8 cellular contexts compared by ENCODE assay signal in genomic region chrX:123731258-123731986, GRCh38. TPM values are rescaled to one million over a fixed set of nuclear protein-coding genes. Genes with fewer than 3 reads are reported as not detected.
DNase-seq lines count a peak whose midpoint lies in the region; ATAC-seq and TF ChIP-seq lines count a peak whose summit lies in the region.

No MANE protein-coding gene starts in this region.

- ATAC-seq in HCT116 = no peak
- ATAC-seq in WTC11 = no peak

- H3K4me1 ChIP-seq in HCT116 (ENCODE audit: control insufficient read depth in 1 of 2, insufficient read depth in 2 of 2, low read length in 2 of 2) = peaks cover 0 to 14% of the 10 kb centered on the region in 2 experiments; a peak in 2 of 4 replicates

- no peaks in the 10 kb centered on the region; a peak in 2 of 4 replicates for H3K36me3 ChIP-seq in HCT116 (ENCODE audit: control insufficient read depth in 1 of 2, insufficient read depth in 2 of 2, low read length in 2 of 2)

- H3K4me3 Mint-ChIP-seq in WTC11 = peak overlapping the region; percentile 92

- TF ChIP-seq CTCF in HCT116 (IDR thresholded peaks at IDR 0.05 in 2 of 3, conservative IDR thresholded peaks at IDR 0.05 in 1 of 3; ENCODE audit: borderline replicate concordance in 1 of 3, insufficient read depth in 1 of 3, low read depth in 2 of 3, low read length in 2 of 3) (no peak), WTC11 (IDR thresholded peaks at IDR 0.05) (no peak), fibroblast of mammary gland (conservative IDR thresholded peaks at IDR 0.05; ENCODE audit: control insufficient read depth, insufficient read depth, low read depth, low read length) (no peak)

- no TSS peak for BruUV-seq in HCT116 (replicated peaks; lab: Mats Ljungman, UMichigan)

- in situ Hi-C loops in ACHN (cut with HindIII; ENCODE audit: low pct_ligation_motif_present, low pct_unique_long_range_greater_than_20kb, low sequenced_read_pairs) = no loop called here
- in situ Hi-C loops in G401 (cut with HindIII; ENCODE audit: low sequenced_read_pairs) = no loop called here

- H3K36me3 Mint-ChIP-seq in WTC11 = peaks cover 4% of the 10 kb centered on the region

- H3K9ac ChIP-seq in HCT116 (ENCODE audit: low read length) = peak overlapping the region; percentile 92

- H3K4me3 ChIP-seq in HCT116 (replicated peaks in 1 of 2; ENCODE audit: low read depth in 1 of 2, low read length in 2 of 2) (peak overlapping the region; percentile 77 to 78), fibroblast of mammary gland (ENCODE audit: control insufficient read depth, low read depth, low read length) (peak overlapping the region; percentile 85)

- TF ChIP-seq RAD21 in HCT116 (IDR thresholded peaks at IDR 0.05; ENCODE audit: low read depth) = no peak

- peak overlapping the region; percentile 83 for H3K4me2 ChIP-seq in HCT116 (ENCODE audit: low read length)

- peak overlapping the region; percentile 16; the same call in 1 of the 2 replicates for H3K27ac ChIP-seq in HCT116 (ENCODE audit: low read depth, low read length)

- H3K27me3 Mint-ChIP-seq in WTC11 (ENCODE audit: low read depth) = peaks cover 3% of the 10 kb centered on the region; the same call in 1 of the 2 replicates

- CTCF ChIA-PET in HCT116 (lab: Charles Lee) = no interaction called here
- CTCF ChIA-PET in WTC11 (lab: Charles Lee) = interaction anchor here (1.3 kb wide), 1 partner anchor 47 kb away, joined by 8 read pairs; no protein-coding TSS in a partner anchor

- POLR2A ChIA-PET in HCT116 (lab: Charles Lee) (no interaction called here), WTC11 (lab: Charles Lee) (interaction anchor here (1.9 kb wide), 1 partner anchor 46 kb away, joined by 5 read pairs; no protein-coding TSS in a partner anchor)

- TF ChIP-seq POLR2A in HCT116 (IDR thresholded peaks at IDR 0.05; ENCODE audit: borderline replicate concordance, extremely low read depth, insufficient read depth, insufficient read length) = no peak

- H3K9me3 Mint-ChIP-seq in WTC11 = peaks cover 4% of the 10 kb centered on the region

- H3K27me3 ChIP-seq in HCT116 (ENCODE audit: insufficient read depth, low read length) = no peaks in the 10 kb centered on the region

- H4K20me1 ChIP-seq in HCT116 (ENCODE audit: insufficient read depth) = peaks cover 9% of the 10 kb centered on the region; the same call in 1 of the 2 replicates

- H3K79me2 ChIP-seq in HCT116 (ENCODE audit: insufficient read depth, low read length) = peaks cover 64% of the 10 kb centered on the region

- H2AFZ ChIP-seq in HCT116 (ENCODE audit: low read depth, low read length, poor library complexity, severe bottlenecking) = no peak overlapping the region

- RAD21 ChIA-PET in HCT116 (lab: Charles Lee; ENCODE audit: low non-redundant PET in 1 of 2, low total read pairs in 2 of 2, uncharacterized antibody in 2 of 2, unreplicated experiment in 2 of 2) = no interaction called here

- intact Hi-C loops in HCT116 (cut with micrococcal nuclease) = no loop called here

- H3K27ac Mint-ChIP-seq in WTC11 = 0 out of 2 replicates have a peak overlapping the region, but pooled peaks have one; percentile 78

- DNase-seq in ACHN (peak; percentile 10), HCT116 (ENCODE audit: low read depth, low spot score) (no peak), WTC11 (ENCODE audit: low spot score) (no peak), fibroblast of mammary gland (ENCODE audit: low read depth) (peak; percentile 35), pons (ENCODE audit: low spot score) (peak; percentile 1), G401 (ENCODE audit: low spot score) (no peak), kidney glomerular epithelial cell (lab: John Stamatoyannopoulos, UW) (no peak), NCI-H2107 treated with DMSO at 0.1 percent for 48 hours (lab: John Stamatoyannopoulos, UW; ENCODE audit: unreplicated experiment) (no peak)

- H3K9me3 ChIP-seq in HCT116 (ENCODE audit: control insufficient read depth in 1 of 2, insufficient read depth in 1 of 2, low read depth in 1 of 2, low read length in 2 of 2) = no peaks in the 10 kb centered on the region

- peaks cover 15% of the 10 kb centered on the region for H3K4me1 Mint-ChIP-seq in WTC11

- no peaks in the 10 kb centered on the region for H3K9me2 ChIP-seq in HCT116 (ENCODE audit: insufficient read depth)

TF ChIP-seq in HCT116, 20 proteins besides CTCF, POLR2A, EP300 and RAD21:
- no peak for TF ChIP-seq ZNF274 (IDR thresholded peaks at IDR 0.05; ENCODE audit: low read depth, low read length)
- TF ChIP-seq EGR1 (IDR thresholded peaks at IDR 0.05; ENCODE audit: low read depth) = 0 out of 2 replicates have a peak, but pooled peaks have one; percentile 25

TF ChIP-seq in WTC11, 78 proteins besides CTCF, POLR2A, EP300 and RAD21:
- TF ChIP-seq CREB1 (CRISPR knock-in tag; IDR thresholded peaks at IDR 0.05) (no peak), NR2C2 (CRISPR knock-in tag; IDR thresholded peaks at IDR 0.05) (no peak), CBFB (CRISPR knock-in tag; IDR thresholded peaks at IDR 0.05; ENCODE audit: low read depth) (no peak), NFATC4 (CRISPR knock-in tag; IDR thresholded peaks at IDR 0.05) (no peak), FOXP1 (CRISPR knock-in tag; IDR thresholded peaks at IDR 0.05; ENCODE audit: borderline replicate concordance) (no peak), RELA (CRISPR knock-in tag; IDR thresholded peaks at IDR 0.05; ENCODE audit: borderline replicate concordance) (no peak), ZNF671 (CRISPR knock-in tag; IDR thresholded peaks at IDR 0.05) (no peak), AFF4 (CRISPR knock-in tag; IDR thresholded peaks at IDR 0.05; ENCODE audit: borderline replicate concordance) (no peak), TP53 (CRISPR knock-in tag; IDR thresholded peaks at IDR 0.05) (no peak), CDX4 (CRISPR knock-in tag; IDR thresholded peaks at IDR 0.05; ENCODE audit: borderline replicate concordance) (no peak), ETV6 (CRISPR knock-in tag; IDR thresholded peaks at IDR 0.05) (no peak)
TF ChIP-seq in WTC11: peak in this region for 0.

RNA-seq across cellular contexts. Expression of gene THOC2, which starts 1.4 kb away (rescaled TPM):
- total RNA-seq in HCT116 (2021; ENCODE audit: unreplicated experiment) (85.3 TPM), WTC11 (2021) (66.1 to 68.3 TPM (median 67.6 TPM) in 3 replicates)
- 23.0 and 27.3 TPM in 2 replicates for polyA plus RNA-seq in HCT116 (2012)
- total RNA-seq in G401 (2014; rRNA removed; shearing (Covaris generic)) = 38.2 and 50.9 TPM in 2 replicates

Comparison
In these comparisons a context has a peak if more than half of its experiments do, and no peak if none do; other contexts are left out.
1. DNase-seq: peak in ACHN (single experiment), fibroblast of mammary gland (single experiment) and pons (single experiment); none in HCT116 (single experiment), WTC11 (single experiment), G401 (single experiment), kidney glomerular epithelial cell (single experiment) and NCI-H2107 treated with DMSO at 0.1 percent for 48 hours (single experiment).